ENCODE assay signal across 27 cellular contexts in the genomic region with DNA sequence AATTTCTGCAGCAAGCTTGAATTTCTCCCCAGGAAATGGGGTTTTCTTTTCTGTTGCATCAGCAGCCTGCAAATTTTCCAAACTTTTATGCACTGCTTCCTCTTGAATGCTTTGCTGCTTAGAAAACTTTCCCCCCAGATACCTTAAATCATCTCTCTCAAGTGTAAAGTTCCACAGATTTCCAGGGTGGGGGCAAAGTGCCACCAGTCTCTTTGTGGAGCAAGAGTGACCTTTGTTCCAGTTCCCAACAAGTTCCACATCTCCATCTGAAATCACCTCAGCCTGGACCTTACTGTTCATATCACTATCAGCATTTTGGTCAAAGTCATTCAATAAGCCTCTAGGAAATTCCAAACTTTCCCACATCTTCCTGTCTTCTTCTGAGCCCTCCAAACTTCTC.
DNase-seq lines count a peak whose midpoint lies in the region; ATAC-seq, FAIRE-seq and TF ChIP-seq lines count a peak whose summit lies in the region.
"Had no signal": no experiment of that assay in that cellular context is flagged by ENCODE, and none has a peak within 500 bp of the region (broad histone marks: within the 10 kb centered on the region; RNA-seq: fewer than 3 reads in every experiment).

No MANE protein-coding gene starts in this region.

- peak overlapping the region; percentile 19 for H2BK120ac ChIP-seq in mesenchymal stem cell (ENCODE audit: low read depth, low read length)

- H3K9me3 ChIP-seq in liver (ENCODE audit: control insufficient read depth in 4 of 4, low read length in 3 of 4) (no peaks in the 10 kb centered on the region), HepG2 (ENCODE audit: low read length) (peaks cover 9% of the 10 kb centered on the region), astrocyte (ENCODE audit: insufficient read depth, low read depth, low read length) (no peaks in the 10 kb centered on the region), mesenchymal stem cell (ENCODE audit: control insufficient read depth, low read length) (no peaks in the 10 kb centered on the region)
- H3K9me3 ChIP-seq: BE2C had no signal

- no peak for TF ChIP-seq EP300 in HepG2 (IDR thresholded peaks at IDR 0.05; ENCODE audit: low read depth in 2 of 2, low read length in 2 of 2)
- TF ChIP-seq EP300 in HepG2 (CRISPR knock-in tag; IDR thresholded peaks at IDR 0.05; ENCODE audit: borderline replicate concordance), result no peak

- H3K4ac ChIP-seq in mesenchymal stem cell (ENCODE audit: low read depth in 1 of 2, low read length in 2 of 2), result no peak overlapping the region

- in situ Hi-C loops in HepG2 (cut with HindIII; ENCODE audit: extremely low pct_ligation_motif_present, low pct_unique_long_range_greater_than_20kb), result no loop called here

- H3K27me3 Mint-ChIP-seq in astrocyte (ENCODE audit: low read depth, unreplicated experiment), result no peaks in the 10 kb centered on the region
- H3K27me3 Mint-ChIP-seq: CD8-positive, alpha-beta memory T cell had no signal

- no peak overlapping the region for H3K14ac ChIP-seq in mesenchymal stem cell (ENCODE audit: low read length in 2 of 2)

- POLR2A ChIA-PET in HepG2 (lab: Yijun Ruan, JAX), result no interaction called here

- BruUV-seq in HepG2 (replicated peaks; lab: Mats Ljungman, UMichigan), result no TSS peak

- H3K9ac ChIP-seq in liver (ENCODE audit: low read depth in 1 of 2, low read length in 2 of 2) (no peak overlapping the region), HepG2 (ENCODE audit: insufficient read depth, low read depth, low read length) (no peak overlapping the region), astrocyte (ENCODE audit: low read length) (no peak overlapping the region), mesenchymal stem cell (ENCODE audit: low read length) (no peak overlapping the region)

- H2AK5ac ChIP-seq in mesenchymal stem cell (ENCODE audit: low read length, severe bottlenecking), result no peak overlapping the region

- H3K36me3 ChIP-seq in liver (ENCODE audit: control insufficient read depth in 4 of 4, insufficient read depth in 3 of 4, low read depth in 1 of 4, low read length in 3 of 4), result no peaks in the 10 kb centered on the region
- H3K36me3 ChIP-seq in HepG2 (replicated peaks in 1 of 2; ENCODE audit: control insufficient read depth in 1 of 2, insufficient read depth in 2 of 2, low read length in 2 of 2), result no peaks in the 10 kb centered on the region
- H3K36me3 ChIP-seq in astrocyte (ENCODE audit: insufficient read depth, low read length), result no peaks in the 10 kb centered on the region
- no peaks in the 10 kb centered on the region for H3K36me3 ChIP-seq in mesenchymal stem cell (ENCODE audit: control insufficient read depth in 1 of 2, insufficient read depth in 2 of 2, low read depth in 1 of 2, low read length in 2 of 2)
- H3K36me3 ChIP-seq: BE2C had no signal

- no peaks in the 10 kb centered on the region for H3K79me2 ChIP-seq in HepG2 (ENCODE audit: insufficient read depth, low read length)
- no peaks in the 10 kb centered on the region for H3K79me2 ChIP-seq in astrocyte (ENCODE audit: insufficient read depth, low read length)

- ATAC-seq in HepG2 (no peak), HG02884 (IDR thresholded peaks at IDR 0.05; ENCODE audit: unreplicated experiment) (no peak)
- ATAC-seq: HCT116 had no signal

- H3K79me1 ChIP-seq in mesenchymal stem cell (replicated peaks; ENCODE audit: low read length, poor library complexity, severe bottlenecking), result no peaks in the 10 kb centered on the region

- no peaks in the 10 kb centered on the region for H3K36me3 Mint-ChIP-seq in astrocyte (ENCODE audit: low read depth, unreplicated experiment)
- H3K36me3 Mint-ChIP-seq: CD14-positive monocyte; CD8-positive, alpha-beta memory T cell had no signal

- CTCF ChIA-PET in HepG2 (lab: Yijun Ruan, JAX; ENCODE audit: low intra/inter-chr PET ratio, low total read pairs), result no interaction called here

- H2AFZ ChIP-seq in HepG2 (ENCODE audit: low read length) (no peak overlapping the region), astrocyte (ENCODE audit: low read depth, low read length) (no peak overlapping the region), mesenchymal stem cell (ENCODE audit: low read depth, low read length) (no peak overlapping the region)
- H2AFZ ChIP-seq: PC-9 had no signal

- no peak overlapping the region for H3K23ac ChIP-seq in mesenchymal stem cell (ENCODE audit: low read length in 2 of 2)

- H3K9me3 Mint-ChIP-seq in astrocyte (ENCODE audit: unreplicated experiment), result peaks cover 6% of the 10 kb centered on the region

- no peak overlapping the region for H4K91ac ChIP-seq in mesenchymal stem cell (ENCODE audit: low read length)

- TF ChIP-seq RAD21 in liver (IDR thresholded peaks at IDR 0.05) (no peak), HepG2 (CRISPR knock-in tag; IDR thresholded peaks at IDR 0.05) (no peak)

- H3K4me3 ChIP-seq in liver (ENCODE audit: low read depth in 1 of 3, low read length in 3 of 3), result no peak overlapping the region
- no peak overlapping the region for H3K4me3 ChIP-seq in HepG2 (replicated peaks in 1 of 3; ENCODE audit: insufficient read depth in 1 of 3, low read depth in 2 of 3, low read length in 3 of 3)
- no peak overlapping the region for H3K4me3 ChIP-seq in astrocyte (ENCODE audit: insufficient read depth, low read depth, low read length)
- no peak overlapping the region for H3K4me3 ChIP-seq in mesenchymal stem cell (ENCODE audit: insufficient read depth in 1 of 2, low read depth in 1 of 2, low read length in 2 of 2)
- H3K4me3 ChIP-seq: PC-9 had no signal

- no peaks in the 10 kb centered on the region for H4K20me1 ChIP-seq in HepG2 (ENCODE audit: insufficient read depth, low read length)
- H4K20me1 ChIP-seq in astrocyte (ENCODE audit: insufficient read depth, low read length), result no peaks in the 10 kb centered on the region

- H3K4me1 ChIP-seq in liver (ENCODE audit: control insufficient read depth in 4 of 4, insufficient read depth in 4 of 4, low read length in 3 of 4) (no peaks in the 10 kb centered on the region), HepG2 (ENCODE audit: insufficient read depth, low read length) (no peaks in the 10 kb centered on the region), astrocyte (ENCODE audit: insufficient read depth, low read length) (peaks cover 18% of the 10 kb centered on the region), mesenchymal stem cell (ENCODE audit: control insufficient read depth, insufficient read depth, low read depth, low read length) (no peaks in the 10 kb centered on the region)
- H3K4me1 ChIP-seq: BE2C had no signal

- H3K4me2 ChIP-seq in HepG2 (ENCODE audit: low read depth, low read length) (no peak overlapping the region), astrocyte (ENCODE audit: low read length) (no peak overlapping the region), mesenchymal stem cell (ENCODE audit: low read length, poor library complexity, severe bottlenecking) (no peak overlapping the region)
- H3K4me2 ChIP-seq: PC-9 had no signal

- no peak overlapping the region for H3K27ac ChIP-seq in liver (ENCODE audit: low read depth in 1 of 2, low read length in 2 of 2)
- no peak overlapping the region for H3K27ac ChIP-seq in HepG2 (ENCODE audit: extremely low read length, insufficient read depth, low read length)
- peak overlapping the region; percentile 70 for H3K27ac ChIP-seq in astrocyte (ENCODE audit: low read depth, low read length)
- H3K27ac ChIP-seq in mesenchymal stem cell (ENCODE audit: low read length, poor library complexity, severe bottlenecking), result no peak overlapping the region
- H3K27ac ChIP-seq: 22Rv1 had no signal

- peak overlapping the region; percentile 2 for H3K4me3 Mint-ChIP-seq in astrocyte (ENCODE audit: unreplicated experiment)
- H3K4me3 Mint-ChIP-seq: CD14-positive monocyte; CD8-positive, alpha-beta memory T cell had no signal

- H2BK12ac ChIP-seq in mesenchymal stem cell (ENCODE audit: low read length in 2 of 2), result no peak overlapping the region

- peak overlapping the region; percentile 83 for H3K27ac Mint-ChIP-seq in astrocyte (ENCODE audit: unreplicated experiment)
- H3K27ac Mint-ChIP-seq: CD14-positive monocyte had no signal

- H3K27me3 ChIP-seq in liver (ENCODE audit: control insufficient read depth in 4 of 4, insufficient read depth in 4 of 4, low read length in 3 of 4), result no peaks in the 10 kb centered on the region
- no peaks in the 10 kb centered on the region for H3K27me3 ChIP-seq in HepG2 (ENCODE audit: control insufficient read depth in 1 of 2, insufficient read depth in 2 of 2, low read length in 2 of 2)
- H3K27me3 ChIP-seq in astrocyte (ENCODE audit: insufficient read depth, low read length), result no peaks in the 10 kb centered on the region
- H3K27me3 ChIP-seq in mesenchymal stem cell (ENCODE audit: control insufficient read depth in 1 of 2, insufficient read depth in 1 of 2, low read length in 2 of 2), result no peaks in the 10 kb centered on the region
- H3K27me3 ChIP-seq: BE2C had no signal

- FAIRE-seq in HepG2 (lab: Jason Lieb, UNC) (no peak), astrocyte (lab: Jason Lieb, UNC) (no peak)
- FAIRE-seq: GM18507 had no signal

- no peak overlapping the region for H4K8ac ChIP-seq in mesenchymal stem cell (ENCODE audit: low read length)

- TF ChIP-seq CTCF in liver (IDR thresholded peaks at IDR 0.05; ENCODE audit: low read depth, low read length, missing input control) (no peak), HepG2 (CRISPR knock-in tag; IDR thresholded peaks at IDR 0.05) (no peak), astrocyte (IDR thresholded peaks at IDR 0.05; ENCODE audit: insufficient read depth, low read depth, low read length) (no peak)

- TF ChIP-seq POLR2A in HepG2 (IDR thresholded peaks at IDR 0.05; ENCODE audit: insufficient read depth in 1 of 2, low read depth in 2 of 2, low read length in 2 of 2), result no peak

- no peak overlapping the region for H3K18ac ChIP-seq in mesenchymal stem cell (ENCODE audit: low read depth in 1 of 2, low read length in 2 of 2)

- intact Hi-C loops in HepG2 (cut with micrococcal nuclease; ENCODE audit: unreplicated experiment), result no loop called here

- no peak overlapping the region for H2BK15ac ChIP-seq in mesenchymal stem cell (ENCODE audit: low read depth, poor library complexity, severe bottlenecking)

- H3K4me1 Mint-ChIP-seq in astrocyte (ENCODE audit: low read depth, unreplicated experiment), result peaks cover 40% of the 10 kb centered on the region
- H3K4me1 Mint-ChIP-seq: CD14-positive monocyte; CD8-positive, alpha-beta memory T cell had no signal

- no peak for DNase-seq in HepG2 (ENCODE audit: low spot score)
- DNase-seq in astrocyte (ENCODE audit: low read depth), result no peak
- no peak for DNase-seq in mesenchymal stem cell
- no peak for DNase-seq in activated naive CD4-positive, alpha-beta T cell treated with Interleukin-2 at 50 U/mL for 16 hours
- DNase-seq in NK-92 (lab: John Stamatoyannopoulos, UW; ENCODE audit: unreplicated experiment), result no peak
- no peak for DNase-seq in activated gamma-delta T cell (lab: John Stamatoyannopoulos, UW)
- DNase-seq: BE2C; CD8-positive, alpha-beta memory T cell; DMS79 treated with DMSO at 0.1 percent for 48 hours; GOT3; KBM-7; MV-4-11; NCI-H1105; NCI-H1436 treated with DMSO at 0.1 percent for 48 hours; NCI-H187 treated with DMSO at 0.1 percent for 48 hours; NCI-H446; NCI-H524 treated with DMSO at 0.1 percent for 48 hours; NCI-H82; PC-9; Right ventricle myocardium superior; RPMI8226 had no signal

- no peak overlapping the region for H2BK5ac ChIP-seq in mesenchymal stem cell (ENCODE audit: low read depth, low read length, poor library complexity, severe bottlenecking)

TF ChIP-seq in liver, 16 proteins besides CTCF, POLR2A, EP300 and RAD21 (continues in another document):
- TF ChIP-seq HNF4A (conservative IDR thresholded peaks at IDR 0.05), result peak; percentile 69 to 70

TF ChIP-seq in HepG2, 621 proteins besides CTCF, POLR2A, EP300 and RAD21 (continues in another document):
- no peak for TF ChIP-seq ZNF230 (CRISPR knock-in tag; IDR thresholded peaks at IDR 0.05)
